8 cellular contexts compared by ENCODE assay signal in the genomic region with DNA sequence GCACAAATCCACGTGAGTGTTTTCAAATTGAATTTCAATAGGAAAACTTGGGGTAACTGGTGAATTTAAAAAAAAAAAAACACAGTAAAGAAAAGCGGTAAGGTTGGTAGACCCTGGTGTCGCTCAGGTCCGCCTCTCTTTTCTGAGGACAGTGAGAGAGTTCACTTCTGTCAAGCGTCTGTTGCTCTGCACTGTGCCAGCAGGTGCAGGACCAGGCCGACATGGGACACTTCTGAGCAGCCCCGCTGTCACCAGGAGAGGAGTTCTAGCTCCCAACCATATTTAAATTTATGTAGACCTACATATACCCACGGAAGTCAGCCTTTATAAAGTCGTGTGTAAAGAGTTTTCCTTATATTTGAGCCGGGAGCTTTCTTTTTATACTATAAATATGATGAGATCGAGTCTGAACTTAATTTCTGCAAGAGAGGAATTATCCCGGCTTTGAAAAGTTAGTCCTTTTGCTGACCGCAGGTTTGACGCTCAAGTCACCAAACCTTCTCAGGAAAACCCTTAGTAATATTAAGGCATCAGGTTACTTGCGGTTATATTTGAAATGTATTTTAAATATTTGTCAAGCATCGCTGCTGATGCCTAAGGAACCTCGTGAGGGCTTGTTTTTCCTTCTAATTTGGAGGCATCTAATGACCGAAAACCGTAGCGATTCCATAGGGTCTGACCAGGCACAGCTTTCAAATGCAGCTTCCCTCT. TPM values are rescaled to one million over a fixed set of nuclear protein-coding genes. Genes with fewer than 3 reads are reported as not detected.
A peak's percentile ranks its signal among the peaks of the same experiment; 100 is the strongest.
DNase-seq lines count a peak whose midpoint lies in the region; ATAC-seq and TF ChIP-seq lines count a peak whose summit lies in the region.

No MANE protein-coding gene starts in this region.

- peak; percentile 44 for ATAC-seq in HG03280 (IDR thresholded peaks at IDR 0.05; ENCODE audit: unreplicated experiment)
- ATAC-seq in esophagus mucosa: peak; percentile 49
- no peak for ATAC-seq in HG02840 (IDR thresholded peaks at IDR 0.05; ENCODE audit: low FRiP score, unreplicated experiment)

- H2AFZ ChIP-seq in smooth muscle cell (ENCODE audit: low read depth): no peak overlapping the region

- H4K20me1 ChIP-seq in smooth muscle cell (ENCODE audit: low read depth): no peaks in the 10 kb centered on the region

- no peaks in the 10 kb centered on the region for H3K9me3 ChIP-seq in cardiac muscle cell (ENCODE audit: low read depth)
- no peaks in the 10 kb centered on the region for H3K9me3 ChIP-seq in right atrium auricular region
- no peaks in the 10 kb centered on the region for H3K9me3 ChIP-seq in smooth muscle cell (replicated peaks; ENCODE audit: low read depth)

- H3F3A ChIP-seq in smooth muscle cell (ENCODE audit: low read depth): no peaks in the 10 kb centered on the region

- H3K27ac ChIP-seq in cardiac muscle cell (no peak overlapping the region), right atrium auricular region (peak overlapping the region in 1 of 2 donors; percentile 14), smooth muscle cell (ENCODE audit: low read depth) (no peak overlapping the region)

- H3K4me3 ChIP-seq in cardiac muscle cell: peak overlapping the region; percentile 63
- H3K4me3 ChIP-seq in right atrium auricular region: peak overlapping the region in 1 of 2 donors; percentile 50
- peak overlapping the region; percentile 56 for H3K4me3 ChIP-seq in smooth muscle cell

- peak in 1 of 2 donors; percentile 21 for DNase-seq in cardiac muscle cell (ENCODE audit: low read depth in 1 of 2, low spot score in 1 of 2)
- DNase-seq in right atrium auricular region (ENCODE audit: low spot score): no peak
- DNase-seq in activated CD4-positive, alpha-beta T cell treated with anti-CD3 and anti-CD28 coated beads for 4 hours: peak; percentile 59 to 65
- DNase-seq in smooth muscle cell (lab: John Stamatoyannopoulos, UW; ENCODE audit: unreplicated experiment): no peak
- no peak for DNase-seq in HPDE6-E6E7 (ENCODE audit: extremely low spot score)

- no peak overlapping the region for H3K9ac ChIP-seq in smooth muscle cell (ENCODE audit: low read depth)

- no peaks in the 10 kb centered on the region for H3K79me2 ChIP-seq in smooth muscle cell (ENCODE audit: low read depth)

- H3K27me3 ChIP-seq in cardiac muscle cell: peaks cover 56% of the 10 kb centered on the region
- peaks cover 3 to 7% of the 10 kb centered on the region in 2 donors for H3K27me3 ChIP-seq in right atrium auricular region
- H3K27me3 ChIP-seq in smooth muscle cell (ENCODE audit: low read depth): peaks cover 94% of the 10 kb centered on the region

- H3K4me1 ChIP-seq in cardiac muscle cell (ENCODE audit: low read depth) (no peaks in the 10 kb centered on the region), right atrium auricular region (no peaks in the 10 kb centered on the region), smooth muscle cell (ENCODE audit: low read depth) (peaks cover 8% of the 10 kb centered on the region)

- 38% methylated on average over 20 of the region's 20 CpGs for WGBS in smooth muscle cell (ENCODE audit: low lambda C conversion rate)

- H3K4me2 ChIP-seq in smooth muscle cell: peak overlapping the region; percentile 88

- TF ChIP-seq CTCF in cardiac muscle cell (IDR thresholded peaks at IDR 0.05; ENCODE audit: low read depth, low read length) (no peak), right atrium auricular region (IDR thresholded peaks at IDR 0.05) (no peak), smooth muscle cell (IDR thresholded peaks at IDR 0.05; ENCODE audit: borderline replicate concordance, insufficient read depth, poor library complexity, severe bottlenecking) (no peak)

- H3K36me3 ChIP-seq in cardiac muscle cell (no peaks in the 10 kb centered on the region), right atrium auricular region (no peaks in the 10 kb centered on the region), smooth muscle cell (ENCODE audit: low read depth) (no peaks in the 10 kb centered on the region)

RNA-seq across cellular contexts. Expression of a gene that starts 0.6 kb away (rescaled TPM):
- total RNA-seq in cardiac muscle cell: 0.30 and 0.67 TPM in 2 replicates
- polyA plus RNA-seq in cardiac muscle cell: 0.19 TPM in 1 of 2 replicates, not detected in the other
- 1 to 10 TPM; 1.7 to 9.7 TPM for total RNA-seq in right atrium auricular region
- total RNA-seq in esophagus mucosa: 2.1 TPM
- total RNA-seq in smooth muscle cell: not detected in 2 replicates
- polyA plus RNA-seq in smooth muscle cell: not detected in 2 replicates

Comparison
In these comparisons a context has a peak if more than half of its experiments do, and no peak if none do; other contexts are left out.
1. DNase-seq: peak in activated CD4-positive, alpha-beta T cell treated with anti-CD3 and anti-CD28 coated beads for 4 hours (2 of 2); none in right atrium auricular region (single experiment), smooth muscle cell (single experiment) and HPDE6-E6E7 (single experiment).